Comparison of ENCODE assay signal across 1 cellular context in the genomic region with DNA sequence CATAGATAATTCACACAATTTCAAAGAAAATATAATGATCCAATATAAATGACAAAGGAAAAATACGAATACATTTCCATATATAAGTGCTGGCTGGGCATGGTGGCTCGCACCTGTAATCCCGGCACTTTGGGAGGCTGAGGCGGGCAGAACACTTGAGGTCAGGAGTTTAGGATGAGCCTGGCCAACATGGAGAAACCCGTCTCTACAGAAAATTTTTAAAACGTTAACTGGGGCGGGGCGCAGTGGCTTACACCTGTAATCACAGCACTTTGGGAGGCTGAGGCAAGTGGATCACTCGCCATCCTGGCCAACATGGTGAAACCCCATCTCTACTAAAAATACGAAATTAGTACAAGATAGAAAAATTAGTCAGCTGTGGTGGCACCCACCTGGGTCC.
TF ChIP-seq lines count a peak whose summit lies in the region.

No MANE protein-coding gene starts in this region.

TF ChIP-seq in SK-N-SH treated with all-trans-retinoic acid at 6 μM for 48 hours, 23 proteins besides CTCF, POLR2A, EP300 and RAD21 (continued from another document):
- TF ChIP-seq, protein P1, sequence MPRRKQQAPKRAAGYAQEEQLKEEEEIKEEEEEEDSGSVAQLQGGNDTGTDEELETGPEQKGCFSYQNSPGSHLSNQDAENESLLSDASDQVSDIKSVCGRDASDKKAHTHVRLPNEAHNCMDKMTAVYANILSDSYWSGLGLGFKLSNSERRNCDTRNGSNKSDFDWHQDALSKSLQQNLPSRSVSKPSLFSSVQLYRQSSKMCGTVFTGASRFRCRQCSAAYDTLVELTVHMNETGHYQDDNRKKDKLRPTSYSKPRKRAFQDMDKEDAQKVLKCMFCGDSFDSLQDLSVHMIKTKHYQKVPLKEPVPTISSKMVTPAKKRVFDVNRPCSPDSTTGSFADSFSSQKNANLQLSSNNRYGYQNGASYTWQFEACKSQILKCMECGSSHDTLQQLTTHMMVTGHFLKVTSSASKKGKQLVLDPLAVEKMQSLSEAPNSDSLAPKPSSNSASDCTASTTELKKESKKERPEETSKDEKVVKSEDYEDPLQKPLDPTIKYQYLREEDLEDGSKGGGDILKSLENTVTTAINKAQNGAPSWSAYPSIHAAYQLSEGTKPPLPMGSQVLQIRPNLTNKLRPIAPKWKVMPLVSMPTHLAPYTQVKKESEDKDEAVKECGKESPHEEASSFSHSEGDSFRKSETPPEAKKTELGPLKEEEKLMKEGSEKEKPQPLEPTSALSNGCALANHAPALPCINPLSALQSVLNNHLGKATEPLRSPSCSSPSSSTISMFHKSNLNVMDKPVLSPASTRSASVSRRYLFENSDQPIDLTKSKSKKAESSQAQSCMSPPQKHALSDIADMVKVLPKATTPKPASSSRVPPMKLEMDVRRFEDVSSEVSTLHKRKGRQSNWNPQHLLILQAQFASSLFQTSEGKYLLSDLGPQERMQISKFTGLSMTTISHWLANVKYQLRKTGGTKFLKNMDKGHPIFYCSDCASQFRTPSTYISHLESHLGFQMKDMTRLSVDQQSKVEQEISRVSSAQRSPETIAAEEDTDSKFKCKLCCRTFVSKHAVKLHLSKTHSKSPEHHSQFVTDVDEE (CRISPR knock-in tag; IDR thresholded peaks at IDR 0.05) = no peak
- TF ChIP-seq CSDC2 (CRISPR knock-in tag; IDR thresholded peaks at IDR 0.05) (no peak), ISL1 (CRISPR knock-in tag; IDR thresholded peaks at IDR 0.05) (no peak), GLIS3 (CRISPR knock-in tag; IDR thresholded peaks at IDR 0.05) (no peak), PPARA (CRISPR knock-in tag; IDR thresholded peaks at IDR 0.05; ENCODE audit: borderline replicate concordance) (no peak)
- TF ChIP-seq, protein P2, sequence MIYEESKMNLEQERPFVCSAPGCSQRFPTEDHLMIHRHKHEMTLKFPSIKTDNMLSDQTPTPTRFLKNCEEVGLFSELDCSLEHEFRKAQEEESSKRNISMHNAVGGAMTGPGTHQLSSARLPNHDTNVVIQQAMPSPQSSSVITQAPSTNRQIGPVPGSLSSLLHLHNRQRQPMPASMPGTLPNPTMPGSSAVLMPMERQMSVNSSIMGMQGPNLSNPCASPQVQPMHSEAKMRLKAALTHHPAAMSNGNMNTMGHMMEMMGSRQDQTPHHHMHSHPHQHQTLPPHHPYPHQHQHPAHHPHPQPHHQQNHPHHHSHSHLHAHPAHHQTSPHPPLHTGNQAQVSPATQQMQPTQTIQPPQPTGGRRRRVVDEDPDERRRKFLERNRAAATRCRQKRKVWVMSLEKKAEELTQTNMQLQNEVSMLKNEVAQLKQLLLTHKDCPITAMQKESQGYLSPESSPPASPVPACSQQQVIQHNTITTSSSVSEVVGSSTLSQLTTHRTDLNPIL (CRISPR knock-in tag; IDR thresholded peaks at IDR 0.05; ENCODE audit: low read depth) = no peak
